Comparison of ENCODE assay signal across 18 cellular contexts in genomic region chr7:122145937-122146336, GRCh38. TPM values are rescaled to one million over a fixed set of nuclear protein-coding genes. Genes with fewer than 3 reads are reported as not detected.
DNase-seq lines count a peak whose midpoint lies in the region; ATAC-seq and TF ChIP-seq lines count a peak whose summit lies in the region.
"Had no signal": no experiment of that assay in that cellular context is flagged by ENCODE, and none has a peak within 500 bp of the region (broad histone marks: within the 10 kb centered on the region; RNA-seq: fewer than 3 reads in every experiment).

No MANE protein-coding gene starts in this region.

- no peak overlapping the region for H3K27ac Mint-ChIP-seq in endothelial cell (ENCODE audit: unreplicated experiment)
- no peak overlapping the region for H3K27ac Mint-ChIP-seq in type B pancreatic cell
- H3K27ac Mint-ChIP-seq: IgD-negative memory B cell had no signal

- peak overlapping the region; percentile 21 for H3K4me3 Mint-ChIP-seq in endothelial cell (ENCODE audit: unreplicated experiment)
- H3K4me3 Mint-ChIP-seq in type B pancreatic cell, result peak overlapping the region; percentile 50

- H3K27me3 ChIP-seq in left ventricle myocardium inferior (ENCODE audit: low read depth), result no peaks in the 10 kb centered on the region
- H3K27me3 ChIP-seq in NT2/D1 (ENCODE audit: insufficient read depth, insufficient read length), result no peaks in the 10 kb centered on the region
- H3K27me3 ChIP-seq: SJSA1 had no signal

- no peak for ATAC-seq in left ventricle myocardium superior

- peak overlapping the region; percentile 96 for H3K27ac ChIP-seq in left ventricle myocardium inferior (replicated peaks)
- H3K27ac ChIP-seq: SJSA1 had no signal

- H3K36me3 Mint-ChIP-seq in endothelial cell (ENCODE audit: low read depth, unreplicated experiment) (no peaks in the 10 kb centered on the region), type B pancreatic cell (no peaks in the 10 kb centered on the region)
- H3K36me3 Mint-ChIP-seq: CD4-positive, CD25-positive, alpha-beta regulatory T cell had no signal

- intact Hi-C loops in left ventricle myocardium inferior (cut with micrococcal nuclease) (no loop called here), left ventricle myocardium superior (cut with micrococcal nuclease) (no loop called here)

- DNase-seq in left ventricle myocardium inferior (no peak), left ventricle myocardium superior (no peak), NT2/D1 (ENCODE audit: low read depth, low spot score) (peak; percentile 8), endothelial cell (ENCODE audit: low spot score) (no peak), type B pancreatic cell (ENCODE audit: extremely low spot score, unreplicated experiment) (no peak), SKM-1 treated with dmso at 0.1 percent for 144 hours (lab: John Stamatoyannopoulos, UW; ENCODE audit: unreplicated experiment) (no peak), DMS53 treated with DMSO at 0.1 percent for 48 hours (lab: John Stamatoyannopoulos, UW; ENCODE audit: unreplicated experiment) (no peak)
- DNase-seq in stimulated activated CD8-positive, alpha-beta memory T cell treated with anti-CD3 and anti-CD28 coated beads, Interleukin-4, amount 100 ng/mL, for 48 hours, result no peak
- DNase-seq: BE2C; CD4-positive, CD25-positive, alpha-beta regulatory T cell; EL; Karpas-422; NCI-H1417 treated with DMSO at 0.1 percent for 48 hours; NCI-H187 treated with DMSO at 0.1 percent for 48 hours; NCI-H345; NCI-H524 treated with DMSO at 0.1 percent for 48 hours had no signal

- no peak overlapping the region for H3K9ac ChIP-seq in NT2/D1 (ENCODE audit: insufficient read length, low read depth)

- no peak overlapping the region for H3K4me3 ChIP-seq in left ventricle myocardium inferior
- no peak overlapping the region for H3K4me3 ChIP-seq in NT2/D1 (ENCODE audit: insufficient read length, low read depth)
- H3K4me3 ChIP-seq: SJSA1 had no signal

- no peaks in the 10 kb centered on the region for H3K9me3 Mint-ChIP-seq in endothelial cell (ENCODE audit: unreplicated experiment)
- no peaks in the 10 kb centered on the region for H3K9me3 Mint-ChIP-seq in type B pancreatic cell
- H3K9me3 Mint-ChIP-seq: IgD-negative memory B cell had no signal

- H3K4me1 ChIP-seq in left ventricle myocardium inferior (peaks cover 42% of the 10 kb centered on the region), NT2/D1 (ENCODE audit: insufficient read depth, insufficient read length) (no peaks in the 10 kb centered on the region)
- H3K4me1 ChIP-seq: BE2C had no signal

- TF ChIP-seq CTCF in left ventricle myocardium inferior (IDR thresholded peaks at IDR 0.05; ENCODE audit: borderline replicate concordance) (no peak), endothelial cell (IDR thresholded peaks at IDR 0.05; ENCODE audit: unreplicated experiment) (no peak), type B pancreatic cell (conservative IDR thresholded peaks at IDR 0.05) (no peak)

- H3K36me3 ChIP-seq in left ventricle myocardium inferior, result no peaks in the 10 kb centered on the region
- no peaks in the 10 kb centered on the region for H3K36me3 ChIP-seq in NT2/D1 (ENCODE audit: insufficient read depth, insufficient read length, low read length)
- H3K36me3 ChIP-seq: BE2C, SJSA1 had no signal

- H3K9me3 ChIP-seq in left ventricle myocardium inferior (replicated peaks), result no peaks in the 10 kb centered on the region
- H3K9me3 ChIP-seq in NT2/D1 (ENCODE audit: insufficient read depth, low read length), result no peaks in the 10 kb centered on the region
- H3K9me3 ChIP-seq: BE2C, SJSA1 had no signal

- peaks cover 30% of the 10 kb centered on the region for H3K4me1 Mint-ChIP-seq in endothelial cell (ENCODE audit: unreplicated experiment)
- peaks cover 13% of the 10 kb centered on the region for H3K4me1 Mint-ChIP-seq in type B pancreatic cell (ENCODE audit: unreplicated experiment)

- H3K27me3 Mint-ChIP-seq in endothelial cell (ENCODE audit: unreplicated experiment) (peaks cover 6% of the 10 kb centered on the region), type B pancreatic cell (peaks cover 16% of the 10 kb centered on the region)

RNA-seq across cellular contexts. Expression of gene AASS, which starts 1.9 kb away (rescaled TPM):
- total RNA-seq in left ventricle myocardium inferior (34.7 TPM), left ventricle myocardium superior (24.1 TPM), endothelial cell (ENCODE audit: unreplicated experiment) (41.9 TPM), type B pancreatic cell (ENCODE audit: low replicate concordance) (6.3 and 40.8 TPM in 2 replicates)
